In the genomic region with DNA sequence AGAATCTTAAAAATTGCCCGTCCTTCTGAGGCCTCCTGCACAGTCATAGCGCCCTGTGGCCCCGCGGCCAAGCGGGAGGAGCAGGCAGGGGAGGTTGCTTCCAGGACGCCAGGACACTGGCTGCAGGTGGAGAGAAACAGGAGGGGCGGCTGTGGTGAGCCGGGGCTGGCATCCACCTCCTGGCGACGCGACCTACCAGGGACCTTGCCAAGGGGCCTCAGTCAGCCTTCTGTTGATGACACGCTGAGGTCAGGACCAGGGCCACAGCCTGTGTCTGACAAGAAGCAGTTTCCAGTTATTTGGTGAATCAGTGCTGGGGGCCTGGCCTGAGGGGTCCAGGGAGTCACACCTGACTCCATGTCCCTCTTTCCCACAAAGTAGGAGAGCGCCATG, we compare ENCODE assay signal across 14 cellular contexts. TPM values are rescaled to one million over a fixed set of nuclear protein-coding genes. Genes with fewer than 3 reads are reported as not detected.
DNase-seq lines count a peak whose midpoint lies in the region; ATAC-seq, FAIRE-seq and TF ChIP-seq lines count a peak whose summit lies in the region.
"Had no signal": no experiment of that assay in that cellular context is flagged by ENCODE, and none has a peak within 500 bp of the region (broad histone marks: within the 10 kb centered on the region; RNA-seq: fewer than 3 reads in every experiment).

No MANE protein-coding gene starts in this region.

- 70 to 86% (median 85%) methylated on average over 13 of the region's 13 CpGs for WGBS in adipose tissue, 3 donors

- H3K27me3 Mint-ChIP-seq in CD8-positive, alpha-beta T cell (ENCODE audit: low read depth) = no peaks in the 10 kb centered on the region
- H3K27me3 Mint-ChIP-seq in activated T-helper 17 cell treated with anti-CD3 and anti-CD28 coated beads, Interleukin-2, amount 50 U/mL, for 72 hours = no peaks in the 10 kb centered on the region

- H3K9me3 ChIP-seq in CD8-positive, alpha-beta T cell (ENCODE audit: low read length) = no peaks in the 10 kb centered on the region
- H3K9me3 ChIP-seq in kidney (ENCODE audit: control insufficient read depth in 1 of 2, low read length in 2 of 2) = no peaks in the 10 kb centered on the region
- H3K9me3 ChIP-seq in skeletal muscle satellite cell (replicated peaks; ENCODE audit: low read length) = no peaks in the 10 kb centered on the region
- H3K9me3 ChIP-seq: BE2C had no signal

- H3K36me3 Mint-ChIP-seq in CD8-positive, alpha-beta T cell = no peaks in the 10 kb centered on the region
- H3K36me3 Mint-ChIP-seq in activated T-helper 17 cell treated with anti-CD3 and anti-CD28 coated beads, Interleukin-2, amount 50 U/mL, for 72 hours (ENCODE audit: low read depth) = peaks cover 18% of the 10 kb centered on the region

- no peak for ATAC-seq in CD8-positive, alpha-beta T cell
- ATAC-seq in GM21423 (IDR thresholded peaks at IDR 0.05; ENCODE audit: unreplicated experiment) = no peak
- no peak for ATAC-seq in activated T-helper 17 cell treated with anti-CD3 and anti-CD28 coated beads, Interleukin-2, amount 50 U/mL, for 72 hours (replicated peaks)

- peak overlapping the region; percentile 65 for H3K4me2 ChIP-seq in skeletal muscle satellite cell (ENCODE audit: low read length)

- H3K4me3 ChIP-seq in CD8-positive, alpha-beta T cell (ENCODE audit: low read depth, low read length) = no peak overlapping the region
- no peak overlapping the region for H3K4me3 ChIP-seq in kidney (ENCODE audit: low read length in 2 of 2)
- H3K4me3 ChIP-seq in skeletal muscle satellite cell (ENCODE audit: low read length) = peak overlapping the region; percentile 11

- intact Hi-C loops in CD8-positive, alpha-beta T cell (cut with DNase I, micrococcal nuclease) = no loop called here
- intact Hi-C loops in kidney (cut with DNase I) = no loop called here

- no peaks in the 10 kb centered on the region for H3K9me3 Mint-ChIP-seq in CD8-positive, alpha-beta T cell
- no peaks in the 10 kb centered on the region for H3K9me3 Mint-ChIP-seq in activated T-helper 17 cell treated with anti-CD3 and anti-CD28 coated beads, Interleukin-2, amount 50 U/mL, for 72 hours

- peaks cover 25% of the 10 kb centered on the region for H3K4me1 ChIP-seq in CD8-positive, alpha-beta T cell (ENCODE audit: insufficient read depth, low read length)
- H3K4me1 ChIP-seq in kidney (ENCODE audit: control insufficient read depth in 1 of 2, insufficient read depth in 1 of 2, low read depth in 1 of 2, low read length in 2 of 2) (peaks cover 16 to 26% of the 10 kb centered on the region in 2 donors), skeletal muscle satellite cell (ENCODE audit: control insufficient read depth, insufficient read depth, low read length) (peaks cover 37% of the 10 kb centered on the region)

- no peak for FAIRE-seq in kidney (lab: Jason Lieb, UNC)

- CTCF ChIA-PET in CD8-positive, alpha-beta T cell (lab: Charles Lee) = no interaction called here

- no peak for TF ChIP-seq CTCF in CD8-positive, alpha-beta T cell (IDR thresholded peaks at IDR 0.05)
- no peak for TF ChIP-seq CTCF in kidney (IDR thresholded peaks at IDR 0.05; ENCODE audit: borderline replicate concordance, extremely low read depth, insufficient read depth)

- H3K27ac ChIP-seq in CD8-positive, alpha-beta T cell (ENCODE audit: low read depth, low read length) = no peak overlapping the region
- peak overlapping the region; percentile 20 for H3K27ac ChIP-seq in adipose tissue (ENCODE audit: low read depth, low read length)
- peak overlapping the region; percentile 63 to 83 for H3K27ac ChIP-seq in kidney (ENCODE audit: low read depth in 2 of 2, low read length in 2 of 2)

- no peaks in the 10 kb centered on the region for H3K36me3 ChIP-seq in CD8-positive, alpha-beta T cell (ENCODE audit: insufficient read depth, low read length)
- H3K36me3 ChIP-seq in kidney (ENCODE audit: control insufficient read depth in 1 of 2, insufficient read depth in 2 of 2, low read length in 2 of 2) (no peaks in the 10 kb centered on the region), skeletal muscle satellite cell (ENCODE audit: insufficient read depth, low read length) (no peaks in the 10 kb centered on the region)
- H3K36me3 ChIP-seq: BE2C had no signal

- peak overlapping the region in 1 of 2 donors; percentile 65 for H3K9ac ChIP-seq in kidney (ENCODE audit: low read length in 2 of 2)
- peak overlapping the region; percentile 42 for H3K9ac ChIP-seq in skeletal muscle satellite cell (ENCODE audit: low read depth, low read length)

- no peak for DNase-seq in CD8-positive, alpha-beta T cell
- DNase-seq in kidney = no peak
- no peak for DNase-seq in stimulated activated CD4-positive, alpha-beta T cell treated with anti-CD3 and anti-CD28 coated beads, Interleukin-15, amount 100 ng/mL, for 24 hours
- DNase-seq in activated CD4-positive, alpha-beta T cell treated with anti-CD3 and anti-CD28 coated beads for 48 hours = no peak
- DNase-seq: activated CD4-positive, CD25-positive, alpha-beta regulatory T cell treated with anti-CD3 and anti-CD28 coated beads, Interleukin-2, amount 50 U/mL, for 72 hours; activated effector memory CD4-positive, alpha-beta T cell treated with Interleukin-2 at 50 U/mL for 16 hours; GF-D8; NCI-H1436 treated with DMSO at 0.1 percent for 48 hours; NCI-H82 had no signal

- peaks cover 33% of the 10 kb centered on the region for H3K4me1 Mint-ChIP-seq in CD8-positive, alpha-beta T cell (ENCODE audit: low read depth)
- peaks cover 10% of the 10 kb centered on the region for H3K4me1 Mint-ChIP-seq in activated T-helper 17 cell treated with anti-CD3 and anti-CD28 coated beads, Interleukin-2, amount 50 U/mL, for 72 hours

- POLR2A ChIA-PET in CD8-positive, alpha-beta T cell (lab: Charles Lee) = no interaction called here

- H3K27ac Mint-ChIP-seq in CD8-positive, alpha-beta T cell = peak overlapping the region; percentile 22
- H3K27ac Mint-ChIP-seq in activated T-helper 17 cell treated with anti-CD3 and anti-CD28 coated beads, Interleukin-2, amount 50 U/mL, for 72 hours = no peak overlapping the region

- H3K4me3 Mint-ChIP-seq in CD8-positive, alpha-beta T cell = no peak overlapping the region
- no peak overlapping the region for H3K4me3 Mint-ChIP-seq in activated T-helper 17 cell treated with anti-CD3 and anti-CD28 coated beads, Interleukin-2, amount 50 U/mL, for 72 hours

- H3K27me3 ChIP-seq in CD8-positive, alpha-beta T cell (ENCODE audit: insufficient read depth, low read length) = no peaks in the 10 kb centered on the region
- no peaks in the 10 kb centered on the region for H3K27me3 ChIP-seq in skeletal muscle satellite cell (ENCODE audit: control insufficient read depth, insufficient read depth, low read length)
- H3K27me3 ChIP-seq: BE2C had no signal

RNA-seq across cellular contexts. Expression of gene MKNK2, which starts 13.3 kb away (rescaled TPM):
- 100 to 1,000 TPM; 453 to 455 TPM for total RNA-seq in CD8-positive, alpha-beta T cell
- polyA plus RNA-seq in adipose tissue (100 to 1,000 TPM; 175 to 226 (median 190) TPM), kidney (ENCODE audit: insufficient read depth, low read depth, low replicate concordance) (67.2 TPM)
- total RNA-seq in kidney = 190 TPM
- total RNA-seq in skeletal muscle satellite cell (2012; rRNA removed) = 58.8 and 84.7 TPM in 2 replicates
- 100 to 1,000 TPM; 280 to 525 TPM for total RNA-seq in activated T-helper 17 cell treated with anti-CD3 and anti-CD28 coated beads, Interleukin-2, amount 50 U/mL, for 72 hours

RNA-seq across cellular contexts. Expression of gene MOB3A, which starts 31.7 kb away (rescaled TPM):
- 10 to 100 TPM; 76.7 to 80.0 TPM for total RNA-seq in CD8-positive, alpha-beta T cell
- polyA plus RNA-seq in adipose tissue = 10 to 100 TPM; 10.1 to 35.7 (median 28.6) TPM
- 59.7 TPM for total RNA-seq in kidney
- polyA plus RNA-seq in kidney (ENCODE audit: insufficient read depth, low read depth, low replicate concordance) = 16.9 TPM
- total RNA-seq in skeletal muscle satellite cell (2012; rRNA removed) = 56.0 and 59.8 TPM in 2 replicates
- total RNA-seq in activated T-helper 17 cell treated with anti-CD3 and anti-CD28 coated beads, Interleukin-2, amount 50 U/mL, for 72 hours = 100 to 1,000 TPM; 271 to 387 TPM

RNA-seq across cellular contexts. Expression of gene IZUMO4, which starts 32.3 kb away (rescaled TPM):
- 10 to 100 TPM; 11.9 to 15.3 TPM for total RNA-seq in CD8-positive, alpha-beta T cell
- 10 to 100 TPM in 2 of 3 donors, 1 to 10 TPM in 1; 6.5 to 18.7 (median 17.0) TPM for polyA plus RNA-seq in adipose tissue
- 4.3 TPM for total RNA-seq in kidney
- polyA plus RNA-seq in kidney (ENCODE audit: insufficient read depth, low read depth, low replicate concordance) = 8.9 TPM
- total RNA-seq in skeletal muscle satellite cell (2012; rRNA removed) = 2.3 and 3.3 TPM in 2 replicates
- total RNA-seq in activated T-helper 17 cell treated with anti-CD3 and anti-CD28 coated beads, Interleukin-2, amount 50 U/mL, for 72 hours = 100 to 1,000 TPM in 1 of 2 donors, 10 to 100 TPM in 1; 13.9 to 143 TPM

RNA-seq across cellular contexts. Expression of gene BTBD2, which starts 48.9 kb away (rescaled TPM):
- total RNA-seq in CD8-positive, alpha-beta T cell = 10 to 100 TPM; 34.5 to 35.5 TPM
- polyA plus RNA-seq in adipose tissue = 10 to 100 TPM; 32.5 to 57.5 (median 47.4) TPM
- total RNA-seq in kidney = 70.3 TPM
- 57.0 TPM for polyA plus RNA-seq in kidney (ENCODE audit: insufficient read depth, low read depth, low replicate concordance)
- total RNA-seq in skeletal muscle satellite cell (2012; rRNA removed) = 58.6 and 59.8 TPM in 2 replicates
- 10 to 100 TPM; 44.2 to 56.0 TPM for total RNA-seq in activated T-helper 17 cell treated with anti-CD3 and anti-CD28 coated beads, Interleukin-2, amount 50 U/mL, for 72 hours
